In genomic region chr3:11206953-11207352, GRCh38 we compare ENCODE assay signal across 16 cellular contexts. TPM values are rescaled to one million over a fixed set of nuclear protein-coding genes. Genes with fewer than 3 reads are reported as not detected.
"Had no signal": no experiment of that assay in that cellular context is flagged by ENCODE, and none has a peak within 500 bp of the region (broad histone marks: within the 10 kb centered on the region; RNA-seq: fewer than 3 reads in every experiment).

No MANE protein-coding gene starts in this region.

- H3K9me3 Mint-ChIP-seq: naive thymus-derived CD8-positive, alpha-beta T cell had no signal

- H3K4me3 Mint-ChIP-seq: naive thymus-derived CD8-positive, alpha-beta T cell had no signal

- DNase-seq: cortex of kidney; dorsolateral prefrontal cortex; effector CD8-positive, alpha-beta T cell; heart right ventricle; hypothalamus; kidney glomerular epithelial cell; mucosa of descending colon; naive thymus-derived CD8-positive, alpha-beta T cell; posterior cingulate gyrus; stimulated activated CD4-positive, alpha-beta T cell treated with anti-CD3 and anti-CD28 coated beads, Interleukin-2, amount 100 ng/mL, for 48 hours; stimulated activated naive CD4-positive, alpha-beta T cell treated with Interleukin-2 at 50 U/mL for 16 hours had no signal

- H3K36me3 Mint-ChIP-seq: naive thymus-derived CD8-positive, alpha-beta T cell had no signal

- H3K4me3 ChIP-seq: dorsolateral prefrontal cortex, heart right ventricle, mucosa of descending colon, right atrium auricular region, smooth muscle cell, tibial nerve had no signal

- ATAC-seq: esophagus mucosa; heart right ventricle; mucosa of descending colon; naive thymus-derived CD8-positive, alpha-beta T cell had no signal

- H3K27ac ChIP-seq: heart right ventricle, neutrophil, right atrium auricular region had no signal

- H3K36me3 ChIP-seq: right atrium auricular region, tibial nerve had no signal

- H3K4me2 ChIP-seq: smooth muscle cell had no signal

- H3K9me3 ChIP-seq: heart right ventricle, mucosa of descending colon, neutrophil, right atrium auricular region, tibial nerve had no signal

- H3K4me1 Mint-ChIP-seq: naive thymus-derived CD8-positive, alpha-beta T cell had no signal

- H3K27me3 ChIP-seq: dorsolateral prefrontal cortex, neutrophil, right atrium auricular region, tibial nerve had no signal

RNA-seq across cellular contexts. Expression of gene HRH1, which starts 52.7 kb away (rescaled TPM):
- total RNA-seq: naive thymus-derived CD8-positive, alpha-beta T cell had no signal
- polyA plus RNA-seq: naive thymus-derived CD8-positive, alpha-beta T cell had no signal
